1 cellular context compared by ENCODE assay signal in the genomic region with DNA sequence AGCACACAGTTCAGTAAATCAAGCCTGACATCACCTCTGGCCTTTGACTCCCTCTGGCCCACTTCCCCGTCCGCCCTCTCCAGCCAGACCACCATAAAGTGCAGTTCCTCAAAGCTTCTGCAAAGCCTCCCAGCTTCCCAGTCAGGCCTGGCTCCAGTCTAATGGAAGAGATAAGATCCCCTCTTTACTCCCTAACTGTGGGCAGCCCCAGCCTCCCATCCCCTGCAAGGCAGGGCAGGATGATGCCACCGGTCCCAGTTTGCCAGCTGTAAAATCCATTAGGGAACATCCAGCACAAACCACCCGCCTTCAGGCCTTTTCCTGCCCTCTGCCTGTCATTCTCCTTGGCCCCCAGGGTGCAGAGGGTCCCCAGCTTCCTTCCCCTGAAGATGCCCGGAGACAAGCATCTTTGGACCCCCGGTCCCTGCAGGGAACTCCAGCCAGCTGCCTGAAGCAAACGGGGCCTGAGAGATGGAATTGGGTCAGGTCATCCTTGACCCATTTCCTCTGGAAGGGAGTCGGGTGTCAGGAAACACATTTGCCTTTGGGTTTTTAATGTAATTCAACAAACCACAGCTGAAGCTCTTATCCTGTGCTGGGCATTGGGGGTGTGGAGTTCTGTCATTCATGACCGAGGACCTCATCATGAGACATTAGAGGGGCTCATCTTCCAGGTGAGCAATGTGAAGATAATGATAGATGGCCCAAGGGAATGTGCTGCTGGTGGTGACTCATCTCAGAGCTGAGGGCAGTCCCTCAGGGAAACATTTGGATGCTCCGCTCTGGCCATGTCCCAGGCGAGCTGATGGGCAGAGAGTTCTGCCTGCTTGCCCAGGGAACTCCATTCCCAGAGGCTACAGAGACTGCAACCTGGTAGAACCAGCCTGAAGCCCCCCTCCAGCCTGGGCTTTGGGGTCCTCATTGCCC.
TF ChIP-seq lines count a peak whose summit lies in the region.

No MANE protein-coding gene starts in this region.

TF ChIP-seq in IMR-90, 13 proteins besides CTCF, POLR2A, EP300 and RAD21 (continued from another document):
- TF ChIP-seq, protein P1, sequence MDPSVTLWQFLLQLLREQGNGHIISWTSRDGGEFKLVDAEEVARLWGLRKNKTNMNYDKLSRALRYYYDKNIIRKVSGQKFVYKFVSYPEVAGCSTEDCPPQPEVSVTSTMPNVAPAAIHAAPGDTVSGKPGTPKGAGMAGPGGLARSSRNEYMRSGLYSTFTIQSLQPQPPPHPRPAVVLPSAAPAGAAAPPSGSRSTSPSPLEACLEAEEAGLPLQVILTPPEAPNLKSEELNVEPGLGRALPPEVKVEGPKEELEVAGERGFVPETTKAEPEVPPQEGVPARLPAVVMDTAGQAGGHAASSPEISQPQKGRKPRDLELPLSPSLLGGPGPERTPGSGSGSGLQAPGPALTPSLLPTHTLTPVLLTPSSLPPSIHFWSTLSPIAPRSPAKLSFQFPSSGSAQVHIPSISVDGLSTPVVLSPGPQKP (IDR thresholded peaks at IDR 0.05; ENCODE audit: borderline replicate concordance, low read depth, low read length) = no peak
- TF ChIP-seq RCOR1 (IDR thresholded peaks at IDR 0.05; ENCODE audit: insufficient replicate concordance, low read length) (no peak), NFE2L2 (IDR thresholded peaks at IDR 0.05; ENCODE audit: low read depth, low read length) (no peak), RFX5 (IDR thresholded peaks at IDR 0.05; ENCODE audit: low read depth, low read length) (no peak), MAFK (IDR thresholded peaks at IDR 0.05; ENCODE audit: low read depth, low read length) (no peak), MXI1 (IDR thresholded peaks at IDR 0.05; ENCODE audit: borderline replicate concordance, low read depth, low read length) (no peak), SMC3 (IDR thresholded peaks at IDR 0.05; ENCODE audit: low read depth, low read length) (no peak)
- TF ChIP-seq, protein P2, sequence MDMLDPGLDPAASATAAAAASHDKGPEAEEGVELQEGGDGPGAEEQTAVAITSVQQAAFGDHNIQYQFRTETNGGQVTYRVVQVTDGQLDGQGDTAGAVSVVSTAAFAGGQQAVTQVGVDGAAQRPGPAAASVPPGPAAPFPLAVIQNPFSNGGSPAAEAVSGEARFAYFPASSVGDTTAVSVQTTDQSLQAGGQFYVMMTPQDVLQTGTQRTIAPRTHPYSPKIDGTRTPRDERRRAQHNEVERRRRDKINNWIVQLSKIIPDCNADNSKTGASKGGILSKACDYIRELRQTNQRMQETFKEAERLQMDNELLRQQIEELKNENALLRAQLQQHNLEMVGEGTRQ (IDR thresholded peaks at IDR 0.05; ENCODE audit: low read depth, low read length) = no peak
